ENCODE assay signal across 22 cellular contexts in the genomic region with DNA sequence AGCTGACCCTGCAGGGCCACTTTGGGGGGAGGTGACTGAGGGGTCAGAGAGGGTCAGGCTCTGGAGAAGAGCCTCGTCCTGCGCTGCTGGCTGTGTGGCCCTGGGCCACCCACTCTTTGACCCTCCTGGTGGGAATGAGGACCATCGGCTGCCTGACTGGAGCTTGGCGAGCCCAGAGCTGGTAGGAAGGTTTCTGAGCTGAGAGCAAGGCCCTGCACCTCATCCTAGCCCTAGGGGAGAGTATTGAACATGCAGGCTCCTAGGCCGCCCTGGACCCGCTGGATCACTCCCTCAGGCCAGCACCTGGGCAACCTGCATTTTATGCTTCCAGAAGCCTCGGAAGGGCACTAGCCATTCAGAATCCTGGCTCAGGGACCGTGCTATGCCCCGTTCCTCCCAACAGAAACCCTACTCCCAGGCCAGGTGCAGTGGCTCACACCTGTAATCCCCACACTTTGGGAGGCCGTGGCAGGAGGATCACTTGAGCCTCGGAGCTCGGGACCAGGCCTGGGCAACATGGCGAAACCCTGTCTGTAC. TPM values are rescaled to one million over a fixed set of nuclear protein-coding genes. Genes with fewer than 3 reads are reported as not detected.
A peak's percentile ranks its signal among the peaks of the same experiment; 100 is the strongest.
DNase-seq lines count a peak whose midpoint lies in the region; ATAC-seq, FAIRE-seq and TF ChIP-seq lines count a peak whose summit lies in the region.
"Had no signal": no experiment of that assay in that cellular context is flagged by ENCODE, and none has a peak within 500 bp of the region (broad histone marks: within the 10 kb centered on the region; RNA-seq: fewer than 3 reads in every experiment).

No MANE protein-coding gene starts in this region.

- POLR2A ChIA-PET in HepG2 (lab: Yijun Ruan, JAX) = no interaction called here

- TF ChIP-seq EP300 in HepG2 (IDR thresholded peaks at IDR 0.05; ENCODE audit: low read depth in 2 of 2, low read length in 2 of 2) (no peak), HepG2 (CRISPR knock-in tag; IDR thresholded peaks at IDR 0.05; ENCODE audit: borderline replicate concordance) (no peak)

- TF ChIP-seq CTCF in GM10266 (IDR thresholded peaks at IDR 0.05; ENCODE audit: control insufficient read depth, insufficient read depth, low read depth, missing control alignments) (no peak), OCI-LY1 (IDR thresholded peaks at IDR 0.05; ENCODE audit: low read length) (no peak), HepG2 (CRISPR knock-in tag; IDR thresholded peaks at IDR 0.05) (no peak), MM.1S (IDR thresholded peaks at IDR 0.05; ENCODE audit: low read length) (no peak)

- DNase-seq in GM10266 (ENCODE audit: extremely low spot score) = peak; percentile 21
- no peak for DNase-seq in HepG2 (ENCODE audit: low spot score)
- no peak for DNase-seq in MM.1S
- DNase-seq in NOMO-1 treated with dmso at 0.1 percent for 144 hours (lab: John Stamatoyannopoulos, UW; ENCODE audit: unreplicated experiment) = no peak
- DNase-seq: BE2C; CD4-positive, alpha-beta T cell; Kasumi-1; MV-4-11; NCI-H1105 treated with DMSO at 0.1 percent for 48 hours; NCI-H146; NCI-H1930; NCI-H2107; NCI-H446; NK-92 treated with Interleukin-12 subunit alpha and Interleukin-12 subunit beta, amount 100 ng/mL, for 24 hours; SHP77 treated with DMSO at 0.1 percent for 48 hours; T-helper 1 cell had no signal

- CTCF ChIA-PET in HepG2 (lab: Yijun Ruan, JAX; ENCODE audit: low intra/inter-chr PET ratio, low total read pairs) = no interaction called here

- intact Hi-C loops in HepG2 (cut with micrococcal nuclease; ENCODE audit: unreplicated experiment) = no loop called here

- H3K27me3 ChIP-seq in OCI-LY1 (ENCODE audit: insufficient read depth, low read length) (no peaks in the 10 kb centered on the region), HepG2 (ENCODE audit: control insufficient read depth in 1 of 2, insufficient read depth in 2 of 2, low read length in 2 of 2) (no peaks in the 10 kb centered on the region), MM.1S (replicated peaks; ENCODE audit: insufficient read depth, low read length) (no peaks in the 10 kb centered on the region)
- H3K27me3 ChIP-seq: BE2C had no signal

- H3K27ac ChIP-seq in OCI-LY1 (ENCODE audit: low read depth, low read length, poor library complexity, severe bottlenecking) = peak overlapping the region; percentile 94
- H3K27ac ChIP-seq in HepG2 (ENCODE audit: extremely low read length, insufficient read depth, low read length) = no peak overlapping the region
- no peak overlapping the region for H3K27ac ChIP-seq in MM.1S (ENCODE audit: low read length)

- H3K9me2 ChIP-seq in OCI-LY1 (ENCODE audit: low read depth, low read length) (no peaks in the 10 kb centered on the region), MM.1S (replicated peaks; ENCODE audit: insufficient read depth, low read length) (no peaks in the 10 kb centered on the region)

- H3K4me1 ChIP-seq in OCI-LY1 (ENCODE audit: insufficient read depth, low read length, severe bottlenecking) (peaks cover 61% of the 10 kb centered on the region), HepG2 (ENCODE audit: insufficient read depth, low read length) (no peaks in the 10 kb centered on the region), MM.1S (ENCODE audit: low read length) (no peaks in the 10 kb centered on the region)

- H3K9ac ChIP-seq in OCI-LY1 (ENCODE audit: low read length) (peak overlapping the region; percentile 16; the same call in 1 of the 2 replicates), HepG2 (ENCODE audit: insufficient read depth, low read depth, low read length) (no peak overlapping the region), MM.1S (ENCODE audit: low read length) (no peak overlapping the region)

- in situ Hi-C loops in HepG2 (cut with HindIII; ENCODE audit: extremely low pct_ligation_motif_present, low pct_unique_long_range_greater_than_20kb) = no loop called here

- H3K36me3 ChIP-seq in OCI-LY1 (ENCODE audit: insufficient read depth, low read length) (peaks cover 27% of the 10 kb centered on the region; the same call in 1 of the 2 replicates), HepG2 (replicated peaks in 1 of 2; ENCODE audit: control insufficient read depth in 1 of 2, insufficient read depth in 2 of 2, low read length in 2 of 2) (peaks cover 27 to 73% of the 10 kb centered on the region in 2 experiments), MM.1S (replicated peaks; ENCODE audit: insufficient read depth, low read length) (0 out of 2 replicates have a peak, but pooled peaks cover 3% of the 10 kb centered on the region)
- H3K36me3 ChIP-seq: BE2C had no signal

- H2AFZ ChIP-seq in OCI-LY1 (ENCODE audit: low read length) = no peak overlapping the region
- H2AFZ ChIP-seq in HepG2 (ENCODE audit: low read length) = no peak overlapping the region
- H2AFZ ChIP-seq in MM.1S (ENCODE audit: low read length) = no peak overlapping the region

- no peak for ATAC-seq in HepG2
- no peak for ATAC-seq in HG02884 (IDR thresholded peaks at IDR 0.05; ENCODE audit: unreplicated experiment)
- ATAC-seq in HG02870 (IDR thresholded peaks at IDR 0.05; ENCODE audit: unreplicated experiment) = no peak
- ATAC-seq: HCT116, K562 had no signal

- H3K4me3 ChIP-seq in OCI-LY1 (ENCODE audit: low read depth, low read length, poor library complexity, severe bottlenecking) (no peak overlapping the region), HepG2 (replicated peaks in 1 of 3; ENCODE audit: insufficient read depth in 1 of 3, low read depth in 2 of 3, low read length in 3 of 3) (no peak overlapping the region), MM.1S (ENCODE audit: low read length) (no peak overlapping the region)
- H3K4me3 ChIP-seq: K562 had no signal

- no peak overlapping the region for H3K4me2 ChIP-seq in OCI-LY1 (ENCODE audit: low read length)
- no peak overlapping the region for H3K4me2 ChIP-seq in HepG2 (ENCODE audit: low read depth, low read length)
- H3K4me2 ChIP-seq in MM.1S (ENCODE audit: low read depth, low read length) = no peak overlapping the region

- FAIRE-seq in HepG2 (lab: Jason Lieb, UNC) = no peak
- FAIRE-seq: D721Med, K562 had no signal

- 57% methylated on average over 12 of the region's 13 CpGs for WGBS in HepG2 (ENCODE audit: low lambda C conversion rate)

- no peaks in the 10 kb centered on the region for H3K9me3 ChIP-seq in OCI-LY1 (ENCODE audit: low read length)
- no peaks in the 10 kb centered on the region for H3K9me3 ChIP-seq in HepG2 (ENCODE audit: low read length)
- no peaks in the 10 kb centered on the region for H3K9me3 ChIP-seq in MM.1S (replicated peaks; ENCODE audit: insufficient read depth, low read length)
- H3K9me3 ChIP-seq: BE2C had no signal

- TF ChIP-seq RAD21 in HepG2 (CRISPR knock-in tag; IDR thresholded peaks at IDR 0.05) = no peak

- TF ChIP-seq POLR2A in HepG2 (IDR thresholded peaks at IDR 0.05; ENCODE audit: insufficient read depth in 1 of 2, low read depth in 2 of 2, low read length in 2 of 2) = no peak

- no peaks in the 10 kb centered on the region for H4K20me1 ChIP-seq in OCI-LY1 (ENCODE audit: insufficient read depth, low read length)
- H4K20me1 ChIP-seq in HepG2 (ENCODE audit: insufficient read depth, low read length) = peaks cover 37% of the 10 kb centered on the region; the same call in 1 of the 2 replicates
- H4K20me1 ChIP-seq in MM.1S (ENCODE audit: insufficient read depth, low read length) = peaks cover 7% of the 10 kb centered on the region; the same call in 1 of the 2 replicates

- H3K79me2 ChIP-seq in OCI-LY1 (ENCODE audit: insufficient read depth, low read length) = no peaks in the 10 kb centered on the region
- H3K79me2 ChIP-seq in HepG2 (ENCODE audit: insufficient read depth, low read length) = peaks cover 28% of the 10 kb centered on the region
- peaks cover 39% of the 10 kb centered on the region for H3K79me2 ChIP-seq in MM.1S (ENCODE audit: low read length)

- H3F3A ChIP-seq in OCI-LY1 (ENCODE audit: insufficient read depth, low read length) (no peaks in the 10 kb centered on the region), MM.1S (ENCODE audit: insufficient read depth, low read length) (no peaks in the 10 kb centered on the region)

- no TSS peak for BruUV-seq in HepG2 (replicated peaks; lab: Mats Ljungman, UMichigan)

RNA-seq across cellular contexts. Expression of a gene that starts 14.5 kb away (rescaled TPM):
- 20.5 and 39.8 TPM in 2 replicates for total RNA-seq in HepG2 (2016; rRNA removed; fragmentation: Illumina TruSeq; extraction: Trizol)
- total RNA-seq in HepG2 (2016; cell fraction: cytosol; rRNA removed; fragmentation: Illumina TruSeq; extraction: Trizol; ENCODE audit: low read depth) = 7.7 and 8.7 TPM in 2 replicates
- 18.3 and 35.2 TPM in 2 replicates for total RNA-seq in HepG2 (2016; cell fraction: insoluble cytoplasmic fraction; rRNA removed; fragmentation: Illumina TruSeq; extraction: Trizol)
- 33.7 and 35.8 TPM in 2 replicates for total RNA-seq in HepG2 (2016; cell fraction: membrane; rRNA removed; fragmentation: Illumina TruSeq; extraction: Trizol)
- 32.1 and 34.9 TPM in 2 replicates for total RNA-seq in HepG2 (2016; cell fraction: nucleus; rRNA removed; fragmentation: Illumina TruSeq; extraction: Trizol)
- polyA plus RNA-seq in HepG2 (2011; rRNA removed) = 27.4 and 31.9 TPM in 2 replicates
- 31.3 and 32.8 TPM in 2 replicates for polyA plus RNA-seq in HepG2 (2011; cell fraction: cytosol; rRNA removed)
- 53.3 and 53.4 TPM in 2 replicates for polyA plus RNA-seq in HepG2 (2011; cell fraction: nucleus; rRNA removed)
- 39.9 and 42.2 TPM in 2 replicates for polyA plus RNA-seq in HepG2 (2012)
- polyA plus RNA-seq in HepG2 (2016; cell fraction: cytosol; fragmentation: Illumina TruSeq; extraction: Trizol; ENCODE audit: low read depth) = 14.1 and 15.9 TPM in 2 replicates
- polyA plus RNA-seq in HepG2 (2016; cell fraction: insoluble cytoplasmic fraction; fragmentation: Illumina TruSeq; extraction: Trizol; ENCODE audit: low read depth) = 67.2 and 88.4 TPM in 2 replicates
- 51.1 and 52.5 TPM in 2 replicates for polyA plus RNA-seq in HepG2 (2016; cell fraction: membrane; fragmentation: Illumina TruSeq; extraction: Trizol; ENCODE audit: low read depth)
- polyA plus RNA-seq in HepG2 (2016; cell fraction: nucleus; fragmentation: Illumina TruSeq; extraction: Trizol; ENCODE audit: insufficient read depth, low read depth) = 86.9 and 97.6 TPM in 2 replicates
- 26.9 and 40.6 TPM in 2 replicates for polyA minus RNA-seq in HepG2 (2011; rRNA and poly(A)+ RNA removed; ENCODE audit: low replicate concordance)
- 19.3 and 21.4 TPM in 2 replicates for polyA minus RNA-seq in HepG2 (2011; cell fraction: cytosol; rRNA and poly(A)+ RNA removed)
- polyA minus RNA-seq in HepG2 (2011; cell fraction: nucleus; rRNA and poly(A)+ RNA removed) = 16.0 and 18.3 TPM in 2 replicates

RNA-seq across cellular contexts. Expression of a gene that starts 45.8 kb away (rescaled TPM):
- 0.31 and 0.45 TPM in 2 replicates for total RNA-seq in HepG2 (2016; rRNA removed; fragmentation: Illumina TruSeq; extraction: Trizol)
- 0.18 and 0.30 TPM in 2 replicates for total RNA-seq in HepG2 (2016; cell fraction: cytosol; rRNA removed; fragmentation: Illumina TruSeq; extraction: Trizol; ENCODE audit: low read depth)
- 0.28 and 0.43 TPM in 2 replicates for total RNA-seq in HepG2 (2016; cell fraction: insoluble cytoplasmic fraction; rRNA removed; fragmentation: Illumina TruSeq; extraction: Trizol)
- 0.38 and 0.43 TPM in 2 replicates for total RNA-seq in HepG2 (2016; cell fraction: membrane; rRNA removed; fragmentation: Illumina TruSeq; extraction: Trizol)
- total RNA-seq in HepG2 (2016; cell fraction: nucleus; rRNA removed; fragmentation: Illumina TruSeq; extraction: Trizol) = 0.34 and 0.44 TPM in 2 replicates
- 2.3 and 2.9 TPM in 2 replicates for polyA plus RNA-seq in HepG2 (2011; rRNA removed)
- 2.2 and 2.3 TPM in 2 replicates for polyA plus RNA-seq in HepG2 (2011; cell fraction: cytosol; rRNA removed)
- polyA plus RNA-seq in HepG2 (2011; cell fraction: nucleus; rRNA removed) = 2.5 and 3.4 TPM in 2 replicates
- 2.2 and 3.4 TPM in 2 replicates for polyA plus RNA-seq in HepG2 (2012)
- 0.19 and 0.27 TPM in 2 replicates for polyA plus RNA-seq in HepG2 (2016; cell fraction: cytosol; fragmentation: Illumina TruSeq; extraction: Trizol; ENCODE audit: low read depth)
- polyA plus RNA-seq in HepG2 (2016; cell fraction: insoluble cytoplasmic fraction; fragmentation: Illumina TruSeq; extraction: Trizol; ENCODE audit: low read depth) = 0.74 and 0.80 TPM in 2 replicates
- polyA plus RNA-seq in HepG2 (2016; cell fraction: membrane; fragmentation: Illumina TruSeq; extraction: Trizol; ENCODE audit: low read depth) = 0.39 and 0.44 TPM in 2 replicates
- polyA plus RNA-seq in HepG2 (2016; cell fraction: nucleus; fragmentation: Illumina TruSeq; extraction: Trizol; ENCODE audit: insufficient read depth, low read depth) = 1.1 TPM in 2 replicates
- 2.3 and 4.5 TPM in 2 replicates for polyA minus RNA-seq in HepG2 (2011; rRNA and poly(A)+ RNA removed; ENCODE audit: low replicate concordance)
- polyA minus RNA-seq in HepG2 (2011; cell fraction: cytosol; rRNA and poly(A)+ RNA removed) = 1.8 and 2.8 TPM in 2 replicates
- 1.5 and 2.9 TPM in 2 replicates for polyA minus RNA-seq in HepG2 (2011; cell fraction: nucleus; rRNA and poly(A)+ RNA removed)
